In the genomic region with DNA sequence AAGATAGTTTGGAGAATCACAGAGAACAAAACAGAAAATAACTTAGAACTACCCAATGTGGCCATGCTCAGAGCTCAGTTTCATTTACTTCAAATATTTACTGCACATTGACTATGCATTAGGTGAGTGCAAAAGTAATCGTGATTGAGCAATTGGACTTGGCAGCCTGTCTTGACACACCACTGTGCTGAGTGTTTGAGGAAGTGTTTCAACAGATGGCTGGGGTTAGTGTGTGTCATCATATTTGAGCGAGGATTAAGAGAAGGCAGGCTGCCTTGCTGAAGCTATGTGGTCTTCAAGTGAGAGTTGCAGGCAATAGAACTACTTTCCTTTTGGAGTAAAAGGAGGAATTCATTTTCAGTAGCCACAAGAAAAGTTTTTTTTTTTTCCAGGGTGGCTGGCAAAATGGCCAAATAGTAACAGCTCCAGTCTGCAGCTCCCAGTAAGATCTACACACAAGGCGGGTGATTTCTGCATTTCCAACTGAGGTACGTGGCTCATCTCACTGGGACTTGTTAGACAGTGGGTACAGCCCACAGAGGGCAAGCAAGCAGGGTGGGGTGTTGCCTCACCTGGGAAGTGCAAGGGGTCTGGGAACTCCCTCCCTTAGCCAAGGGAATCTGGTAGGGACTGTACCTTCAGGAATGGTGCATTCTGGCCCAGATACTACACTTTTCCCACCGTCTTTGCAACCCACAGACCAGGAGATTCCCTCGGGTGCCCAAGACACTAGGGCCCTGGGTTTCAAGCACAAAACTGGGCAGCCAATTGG, we compare ENCODE assay signal across 11 cellular contexts. TPM values are rescaled to one million over a fixed set of nuclear protein-coding genes. Genes with fewer than 3 reads are reported as not detected.
DNase-seq lines count a peak whose midpoint lies in the region; ATAC-seq and TF ChIP-seq lines count a peak whose summit lies in the region.
"Had no signal": no experiment of that assay in that cellular context is flagged by ENCODE, and none has a peak within 500 bp of the region (broad histone marks: within the 10 kb centered on the region; RNA-seq: fewer than 3 reads in every experiment).

No MANE protein-coding gene starts in this region.

- H3K27me3 ChIP-seq in heart left ventricle (no peaks in the 10 kb centered on the region), right atrium auricular region (no peaks in the 10 kb centered on the region), right cardiac atrium (ENCODE audit: control insufficient read depth, insufficient read depth) (no peaks in the 10 kb centered on the region)

- ATAC-seq in heart left ventricle (peak; percentile 26 to 83 (median 51)), right cardiac atrium (peak; percentile 76 to 78), HG03097 (IDR thresholded peaks at IDR 0.05; ENCODE audit: low FRiP score, unreplicated experiment) (no peak)

- no peak for DNase-seq in heart left ventricle
- DNase-seq in right atrium auricular region (ENCODE audit: low spot score) = no peak
- peak; percentile 8 for DNase-seq in SHP77 treated with DMSO at 0.1 percent for 48 hours (lab: John Stamatoyannopoulos, UW)
- DNase-seq in right cardiac atrium = peak in 2 of 3 donors; percentile 17 to 24
- no peak for DNase-seq in NCI-H345 treated with DMSO at 0.1 percent for 48 hours (lab: John Stamatoyannopoulos, UW; ENCODE audit: unreplicated experiment)
- DNase-seq in activated CD4-positive, alpha-beta T cell treated with anti-CD3 and anti-CD28 coated beads, Interleukin-2, amount 50 U/mL, for 48 hours = no peak
- DNase-seq in NCI-H2029 (lab: John Stamatoyannopoulos, UW) = no peak
- DNase-seq: activated T-cell treated with anti-CD3 and anti-CD28 coated beads, Interleukin-2, amount 50 U/mL, for 24 hours had no signal

- no peaks in the 10 kb centered on the region for H3K36me3 ChIP-seq in heart left ventricle
- H3K36me3 ChIP-seq in right atrium auricular region = no peaks in the 10 kb centered on the region

- no peak for TF ChIP-seq POLR2A in heart left ventricle (IDR thresholded peaks at IDR 0.05)

- intact Hi-C loops in heart left ventricle (cut with DNase I) = no loop called here
- intact Hi-C loops in right cardiac atrium (cut with DNase I) = no loop called here

- H3K4me3 ChIP-seq in heart left ventricle (no peak overlapping the region), right atrium auricular region (no peak overlapping the region), right cardiac atrium (ENCODE audit: low read length) (no peak overlapping the region)

- no peak overlapping the region for H3K27ac ChIP-seq in heart left ventricle
- H3K27ac ChIP-seq in right atrium auricular region = no peak overlapping the region
- no peak overlapping the region for H3K27ac ChIP-seq in right cardiac atrium (ENCODE audit: low read length)

- 68 to 80% (median 74%) methylated on average over 6 of the region's 6 CpGs for WGBS in heart left ventricle, 4 donors
- WGBS in right cardiac atrium = 59% methylated on average over 6 of the region's 6 CpGs

- peaks cover 0 to 19% (median 4%) of the 10 kb centered on the region in 12 donors for H3K9me3 ChIP-seq in heart left ventricle
- peaks cover 0 to 12% of the 10 kb centered on the region in 2 donors for H3K9me3 ChIP-seq in right atrium auricular region
- no peaks in the 10 kb centered on the region for H3K9me3 ChIP-seq in right cardiac atrium (ENCODE audit: control insufficient read depth, low read length)

- peaks cover 0 to 4% (median 0%) of the 10 kb centered on the region in 12 donors for H3K4me1 ChIP-seq in heart left ventricle
- H3K4me1 ChIP-seq in right atrium auricular region = no peaks in the 10 kb centered on the region
- H3K4me1 ChIP-seq in right cardiac atrium (ENCODE audit: control insufficient read depth, insufficient read depth, low read length) = no peaks in the 10 kb centered on the region

- no peak for TF ChIP-seq CTCF in heart left ventricle (IDR thresholded peaks at IDR 0.05)
- TF ChIP-seq CTCF in right atrium auricular region (IDR thresholded peaks at IDR 0.05) = no peak

RNA-seq across cellular contexts. Expression of a gene that starts 37.7 kb away (rescaled TPM):
- total RNA-seq in heart left ventricle (not detected), right atrium auricular region (not detected), right cardiac atrium (not detected)
- polyA plus RNA-seq in heart left ventricle (not detected), right cardiac atrium (not detected)
- total RNA-seq: epithelial cell of proximal tubule had no signal
- polyA plus RNA-seq: BJ had no signal

RNA-seq across cellular contexts. Expression of a gene that starts 49.3 kb away (rescaled TPM):
- total RNA-seq in heart left ventricle (under 1 TPM in 4 of 9 donors, not detected in 5; 0.19 to 0.72 (median 0.49) TPM), right atrium auricular region (not detected), right cardiac atrium (under 1 TPM in 3 of 4 donors, not detected in 1; 0.21 to 0.63 (median 0.31) TPM)
- polyA plus RNA-seq in heart left ventricle (under 1 TPM in 1 of 2 donors, not detected in 1; 0.46 TPM), right cardiac atrium (0.32 TPM)
- total RNA-seq: epithelial cell of proximal tubule had no signal
- polyA plus RNA-seq: BJ had no signal

Comparison
In these comparisons a context has a peak if more than half of its experiments do, and no peak if none do; other contexts are left out.
1. DNase-seq: peak in SHP77 treated with DMSO at 0.1 percent for 48 hours (single experiment) and right cardiac atrium (2 of 3); none in heart left ventricle (0 of 5), right atrium auricular region (single experiment), NCI-H345 treated with DMSO at 0.1 percent for 48 hours (single experiment), activated CD4-positive, alpha-beta T cell treated with anti-CD3 and anti-CD28 coated beads, Interleukin-2, amount 50 U/mL, for 48 hours (0 of 2) and NCI-H2029 (single experiment).